ENCODE assay signal across 14 cellular contexts in genomic region chr4:155526452-155527169, GRCh38.
A peak's percentile ranks its signal among the peaks of the same experiment; 100 is the strongest.
DNase-seq lines count a peak whose midpoint lies in the region; ATAC-seq and FAIRE-seq lines count a peak whose summit lies in the region.
"Had no signal": no experiment of that assay in that cellular context is flagged by ENCODE, and none has a peak within 500 bp of the region (broad histone marks: within the 10 kb centered on the region; RNA-seq: fewer than 3 reads in every experiment).

No MANE protein-coding gene starts in this region.

- H3K36me3 ChIP-seq in GM23248 (ENCODE audit: low read depth) (no peaks in the 10 kb centered on the region), duodenal mucosa (ENCODE audit: control insufficient read depth in 1 of 2, insufficient read depth in 2 of 2, low read length in 2 of 2) (no peaks in the 10 kb centered on the region), skeletal muscle tissue (ENCODE audit: control insufficient read depth in 3 of 3, insufficient read depth in 3 of 3, low read length in 3 of 3) (no peaks in the 10 kb centered on the region)

- H4K20me1 ChIP-seq in GM23248 (ENCODE audit: insufficient read depth) = no peaks in the 10 kb centered on the region

- in situ Hi-C loops in GM23248 (cut with MboI) = no loop called here

- H3K9ac ChIP-seq in GM23248 = no peak overlapping the region
- H3K9ac ChIP-seq in duodenal mucosa (ENCODE audit: low read depth in 1 of 2, low read length in 2 of 2) = peak overlapping the region in 1 of 2 donors; percentile 15
- peak overlapping the region in 1 of 3 donors; percentile 0 for H3K9ac ChIP-seq in skeletal muscle tissue (ENCODE audit: low read depth in 1 of 3, low read length in 3 of 3)

- WGBS in GM23248 (ENCODE audit: low coverage in 1 of 2, low lambda C conversion rate in 2 of 2, missing lambda C conversion rate in 2 of 2), 2 experiments = 13 to 18% methylated on average over 8 of the region's 8 CpGs

- peak; percentile 95 for FAIRE-seq in islet of Langerhans (lab: Jason Lieb, UNC)

- H3K27ac ChIP-seq in GM23248 (no peak overlapping the region), duodenal mucosa (ENCODE audit: low read depth, low read length) (peak overlapping the region; percentile 30), skeletal muscle tissue (ENCODE audit: low read depth, low read length) (peak overlapping the region; percentile 51)

- H3K9me2 ChIP-seq in GM23248 (ENCODE audit: insufficient read depth) = no peaks in the 10 kb centered on the region

- H3K4me1 ChIP-seq in GM23248 (ENCODE audit: insufficient read depth) (no peaks in the 10 kb centered on the region), duodenal mucosa (ENCODE audit: control insufficient read depth in 1 of 2, insufficient read depth in 2 of 2, low read length in 2 of 2) (no peaks in the 10 kb centered on the region), skeletal muscle tissue (ENCODE audit: control insufficient read depth in 3 of 3, insufficient read depth in 3 of 3, low read length in 3 of 3) (peaks cover 0 to 4% (median 0%) of the 10 kb centered on the region in 3 donors)

- H3K9me3 ChIP-seq in GM23248 (ENCODE audit: low read depth) (no peaks in the 10 kb centered on the region), duodenal mucosa (ENCODE audit: control insufficient read depth in 1 of 2, low read length in 2 of 2) (no peaks in the 10 kb centered on the region), skeletal muscle tissue (ENCODE audit: control insufficient read depth in 3 of 3, low read length in 3 of 3) (no peaks in the 10 kb centered on the region)

- no peak for ATAC-seq in esophagus mucosa
- ATAC-seq: natural killer cell treated with Interleukin-12 subunit alpha and Interleukin-12 subunit beta and Interleukin-15 and Interleukin-18, amount 100 ng/mL, for 72 hours; SK-N-SH treated with all-trans-retinoic acid at 6 μM for 48 hours had no signal

- H3K79me2 ChIP-seq in GM23248 (ENCODE audit: insufficient read depth) = no peaks in the 10 kb centered on the region

- H3K27me3 ChIP-seq in GM23248 (replicated peaks; ENCODE audit: insufficient read depth) = no peaks in the 10 kb centered on the region
- H3K27me3 ChIP-seq in duodenal mucosa (ENCODE audit: control insufficient read depth in 1 of 2, insufficient read depth in 2 of 2, low read length in 2 of 2) = no peaks in the 10 kb centered on the region
- H3K27me3 ChIP-seq in skeletal muscle tissue (ENCODE audit: control insufficient read depth in 3 of 3, insufficient read depth in 3 of 3, low read length in 3 of 3) = no peaks in the 10 kb centered on the region

- H3K4me2 ChIP-seq in GM23248 (ENCODE audit: unreplicated experiment) = peak overlapping the region; percentile 14

- DNase-seq in GM23248 = no peak
- DNase-seq in OCI-M2 (lab: John Stamatoyannopoulos, UW; ENCODE audit: unreplicated experiment) = no peak
- DNase-seq in kidney glomerular epithelial cell (lab: John Stamatoyannopoulos, UW) = no peak
- no peak for DNase-seq in stimulated activated naive CD4-positive, alpha-beta T cell (lab: John Stamatoyannopoulos, UW)
- DNase-seq: activated B cell treated with CpG ODN at 0.5 μM for 24 hours; anterior cingulate cortex; NCI-H1694; NK-92 treated with Interleukin-12 subunit alpha and Interleukin-12 subunit beta, amount 100 ng/mL, for 24 hours had no signal

- H3F3A ChIP-seq in GM23248 (ENCODE audit: insufficient read depth) = no peaks in the 10 kb centered on the region

- no peak overlapping the region for H3K4me3 ChIP-seq in GM23248
- no peak overlapping the region for H3K4me3 ChIP-seq in duodenal mucosa (ENCODE audit: low read depth in 1 of 2, low read length in 2 of 2)
- H3K4me3 ChIP-seq in skeletal muscle tissue (ENCODE audit: low read length in 3 of 3) = no peak overlapping the region

- H2AFZ ChIP-seq in GM23248 = peak overlapping the region; percentile 30; the same call in 1 of the 2 replicates
